In genomic region chr3:8851703-8852102, GRCh38 we compare ENCODE assay signal across 11 cellular contexts.
A peak's percentile ranks its signal among the peaks of the same experiment; 100 is the strongest.
DNase-seq lines count a peak whose midpoint lies in the region; ATAC-seq and TF ChIP-seq lines count a peak whose summit lies in the region.
"Had no signal": no experiment of that assay in that cellular context is flagged by ENCODE, and none has a peak within 500 bp of the region (broad histone marks: within the 10 kb centered on the region; RNA-seq: fewer than 3 reads in every experiment).

No MANE protein-coding gene starts in this region.

- H3K4me3 ChIP-seq in fibroblast of the aortic adventitia (ENCODE audit: low read depth, low read length) (no peak overlapping the region), psoas muscle (no peak overlapping the region), tibial artery (no peak overlapping the region)
- H3K4me3 ChIP-seq in naive thymus-derived CD4-positive, alpha-beta T cell (ENCODE audit: low read length) = no peak overlapping the region
- H3K4me3 ChIP-seq: MG63 had no signal

- no peak overlapping the region for H3K27ac Mint-ChIP-seq in naive thymus-derived CD4-positive, alpha-beta T cell
- H3K27ac Mint-ChIP-seq: activated CD8-positive, alpha-beta T cell treated with anti-CD3 and anti-CD28 coated beads for 36 hours had no signal

- no peak overlapping the region for H3K27ac ChIP-seq in psoas muscle
- H3K27ac ChIP-seq in tibial artery = no peak overlapping the region
- H3K27ac ChIP-seq in naive thymus-derived CD4-positive, alpha-beta T cell (ENCODE audit: low read depth, low read length) = no peak overlapping the region

- ATAC-seq in psoas muscle = peak in 3 of 4 donors; percentile 46 to 95 (median 85)
- no peak for ATAC-seq in GM19395 (IDR thresholded peaks at IDR 0.05; ENCODE audit: unreplicated experiment)
- ATAC-seq in naive thymus-derived CD4-positive, alpha-beta T cell = no peak
- ATAC-seq: activated CD8-positive, alpha-beta T cell treated with anti-CD3 and anti-CD28 coated beads for 36 hours had no signal

- H3K4me1 ChIP-seq in psoas muscle = no peaks in the 10 kb centered on the region
- H3K4me1 ChIP-seq in tibial artery = no peaks in the 10 kb centered on the region
- H3K4me1 ChIP-seq in naive thymus-derived CD4-positive, alpha-beta T cell (ENCODE audit: control insufficient read depth in 2 of 2, insufficient read depth in 2 of 2, low read length in 2 of 2) = no peaks in the 10 kb centered on the region

- H3K4me1 Mint-ChIP-seq in naive thymus-derived CD4-positive, alpha-beta T cell = no peaks in the 10 kb centered on the region

- CTCF ChIA-PET in naive thymus-derived CD4-positive, alpha-beta T cell (lab: Charles Lee) = no interaction called here

- H3K9me3 ChIP-seq in psoas muscle (no peaks in the 10 kb centered on the region), tibial artery (no peaks in the 10 kb centered on the region)
- H3K9me3 ChIP-seq in naive thymus-derived CD4-positive, alpha-beta T cell (ENCODE audit: control insufficient read depth in 2 of 3, low read length in 3 of 3) = no peaks in the 10 kb centered on the region
- H3K9me3 ChIP-seq: MG63 had no signal

- POLR2A ChIA-PET in naive thymus-derived CD4-positive, alpha-beta T cell (lab: Charles Lee) = no interaction called here

- H3K27me3 ChIP-seq in psoas muscle (ENCODE audit: insufficient read depth in 3 of 3, low read length in 2 of 3) (no peaks in the 10 kb centered on the region), tibial artery (no peaks in the 10 kb centered on the region)
- no peaks in the 10 kb centered on the region for H3K27me3 ChIP-seq in naive thymus-derived CD4-positive, alpha-beta T cell (ENCODE audit: control insufficient read depth in 2 of 2, insufficient read depth in 2 of 2, low read length in 2 of 2)
- H3K27me3 ChIP-seq: MG63 had no signal

- no peak overlapping the region for H3K4me3 Mint-ChIP-seq in naive thymus-derived CD4-positive, alpha-beta T cell
- H3K4me3 Mint-ChIP-seq: activated CD8-positive, alpha-beta T cell treated with anti-CD3 and anti-CD28 coated beads for 36 hours had no signal

- peaks cover 0 to 3% (median 0%) of the 10 kb centered on the region in 5 donors for H3K36me3 Mint-ChIP-seq in naive thymus-derived CD4-positive, alpha-beta T cell

- H3K27me3 Mint-ChIP-seq in naive thymus-derived CD4-positive, alpha-beta T cell = no peaks in the 10 kb centered on the region
- H3K27me3 Mint-ChIP-seq: activated CD8-positive, alpha-beta T cell treated with anti-CD3 and anti-CD28 coated beads for 36 hours had no signal

- DNase-seq in GM04504 (ENCODE audit: low read depth) (peak; percentile 82), SW 1271 (lab: John Stamatoyannopoulos, UW) (peak; percentile 23 to 88), fibroblast of the aortic adventitia (ENCODE audit: low read depth) (peak; percentile 92), psoas muscle (no peak), MV-4-11 (lab: John Stamatoyannopoulos, UW) (no peak), tibial artery (no peak)
- no peak for DNase-seq in naive thymus-derived CD4-positive, alpha-beta T cell
- DNase-seq: activated CD8-positive, alpha-beta T cell treated with anti-CD3 and anti-CD28 coated beads for 36 hours; MG63; NCI-H446 had no signal

- TF ChIP-seq CTCF in fibroblast of the aortic adventitia (IDR thresholded peaks at IDR 0.05; ENCODE audit: insufficient read depth, low read length) (no peak), psoas muscle (IDR thresholded peaks at IDR 0.05) (no peak), tibial artery (IDR thresholded peaks at IDR 0.05) (no peak)

- intact Hi-C loops in psoas muscle (cut with DNase I) (no loop called here), tibial artery (cut with DNase I; ENCODE audit: low total_unique reads) (no loop called here)
- intact Hi-C loops in naive thymus-derived CD4-positive, alpha-beta T cell (cut with micrococcal nuclease) = no loop called here

- 42 to 79% (median 61%) methylated on average over 4 of the region's 4 CpGs for WGBS in psoas muscle, 3 donors

- no peaks in the 10 kb centered on the region for H3K9me3 Mint-ChIP-seq in naive thymus-derived CD4-positive, alpha-beta T cell
- H3K9me3 Mint-ChIP-seq: activated CD8-positive, alpha-beta T cell treated with anti-CD3 and anti-CD28 coated beads for 36 hours had no signal

- H3K36me3 ChIP-seq in psoas muscle (ENCODE audit: insufficient read depth in 1 of 2, low read depth in 1 of 2) (no peaks in the 10 kb centered on the region), tibial artery (no peaks in the 10 kb centered on the region)
- no peaks in the 10 kb centered on the region for H3K36me3 ChIP-seq in naive thymus-derived CD4-positive, alpha-beta T cell (ENCODE audit: control insufficient read depth in 2 of 3, insufficient read depth in 3 of 3, low read length in 3 of 3)
- H3K36me3 ChIP-seq: MG63 had no signal

Comparison
In these comparisons a context has a peak if more than half of its experiments do, and no peak if none do; other contexts are left out.
1. DNase-seq: peak in GM04504 (single experiment), SW 1271 (2 of 2) and fibroblast of the aortic adventitia (single experiment); none in psoas muscle (0 of 2), MV-4-11 (single experiment), tibial artery (0 of 2) and naive thymus-derived CD4-positive, alpha-beta T cell (0 of 9).
2. ATAC-seq: peak in psoas muscle (3 of 4); none in GM19395 (single experiment) and naive thymus-derived CD4-positive, alpha-beta T cell (single experiment).